18 cellular contexts compared by ENCODE assay signal in genomic region chrX:70088281-70088680, GRCh38. TPM values are rescaled to one million over a fixed set of nuclear protein-coding genes. Genes with fewer than 3 reads are reported as not detected.
"Had no signal": no experiment of that assay in that cellular context is flagged by ENCODE, and none has a peak within 500 bp of the region (broad histone marks: within the 10 kb centered on the region; RNA-seq: fewer than 3 reads in every experiment).

No MANE protein-coding gene starts in this region.

- H3K9me3 Mint-ChIP-seq: activated naive CD4-positive, alpha-beta T cell treated with anti-CD3 and anti-CD28 coated beads for 36 hours; neural crest cell had no signal

- H3K9me3 ChIP-seq: ovary, stomach, testis, upper lobe of right lung had no signal

- H3K27me3 ChIP-seq: cardiac muscle cell, ovary, stomach, testis, upper lobe of right lung had no signal

- H3K4me3 Mint-ChIP-seq: activated naive CD4-positive, alpha-beta T cell treated with anti-CD3 and anti-CD28 coated beads for 36 hours; endodermal cell; neural crest cell had no signal

- H3K4me3 ChIP-seq: cardiac muscle cell, dorsolateral prefrontal cortex, ovary, stomach, testis, upper lobe of right lung had no signal

- ATAC-seq: upper lobe of right lung had no signal

- H3K36me3 ChIP-seq: cardiac muscle cell, ovary, stomach, upper lobe of right lung had no signal

- H3K27ac Mint-ChIP-seq: activated naive CD4-positive, alpha-beta T cell treated with anti-CD3 and anti-CD28 coated beads for 36 hours; endodermal cell had no signal

- H3K27ac ChIP-seq: cardiac muscle cell, dorsolateral prefrontal cortex, ovary, testis, upper lobe of right lung had no signal

- DNase-seq: activated CD4-positive, CD25-positive, alpha-beta regulatory T cell treated with anti-CD3 and anti-CD28 coated beads, Interleukin-2, amount 50 U/mL, for 72 hours; activated naive CD4-positive, alpha-beta T cell treated with anti-CD3 and anti-CD28 coated beads for 36 hours; activated T-cell treated with anti-CD3 and anti-CD28 coated beads for 4 hours; dorsolateral prefrontal cortex; endodermal cell; foreskin melanocyte; kidney glomerular epithelial cell; ovary; stimulated activated CD4-positive, alpha-beta T cell treated with anti-CD3 and anti-CD28 coated beads, Interleukin-1b, Interleukin-23, amount 100 ng/mL, for 48 hours; upper lobe of right lung had no signal

- H3K4me1 ChIP-seq: testis, upper lobe of right lung had no signal

- H3K4me1 Mint-ChIP-seq: endodermal cell, neural crest cell had no signal

RNA-seq across cellular contexts. Expression of gene OTUD6A, which starts 26.0 kb away (rescaled TPM):
- total RNA-seq: activated naive CD4-positive, alpha-beta T cell treated with anti-CD3 and anti-CD28 coated beads for 36 hours; cardiac muscle cell; lower leg skin; mesenteric fat pad; neural crest cell; ovary; pulmonary artery endothelial cell; stomach; upper lobe of right lung had no signal
- polyA plus RNA-seq: cardiac muscle cell, esophagus, ovary, stomach had no signal

RNA-seq across cellular contexts. Expression of gene AWAT2, which starts 38.5 kb away (rescaled TPM):
- total RNA-seq: activated naive CD4-positive, alpha-beta T cell treated with anti-CD3 and anti-CD28 coated beads for 36 hours; cardiac muscle cell; dorsolateral prefrontal cortex; endodermal cell; mesenteric fat pad; neural crest cell; ovary; stomach had no signal
- polyA plus RNA-seq: cardiac muscle cell, esophagus, stomach had no signal
